ENCODE assay signal across 12 cellular contexts in genomic region chr20:45944151-45944964, GRCh38. TPM values are rescaled to one million over a fixed set of nuclear protein-coding genes. Genes with fewer than 3 reads are reported as not detected.
DNase-seq lines count a peak whose midpoint lies in the region; ATAC-seq, FAIRE-seq and TF ChIP-seq lines count a peak whose summit lies in the region.
"Had no signal": no experiment of that assay in that cellular context is flagged by ENCODE, and none has a peak within 500 bp of the region (broad histone marks: within the 10 kb centered on the region; RNA-seq: fewer than 3 reads in every experiment).

No MANE protein-coding gene starts in this region.

- intact Hi-C loops in K562 (cut with micrococcal nuclease) = no loop called here

- 74 to 75% methylated on average over 15 of the region's 15 CpGs for WGBS in GM23248 (ENCODE audit: low coverage in 1 of 2, low lambda C conversion rate in 2 of 2, missing lambda C conversion rate in 2 of 2), 2 experiments
- 55% methylated on average over 15 of the region's 15 CpGs for WGBS in K562 (ENCODE audit: insufficient coverage, low coverage, missing lambda C conversion rate)

- H3K9me1 ChIP-seq in K562 (ENCODE audit: control insufficient read depth, insufficient read depth, low read length) = peaks cover 8% of the 10 kb centered on the region

- no peaks in the 10 kb centered on the region for H3K9me3 ChIP-seq in GM23248 (ENCODE audit: low read depth)
- H3K9me3 ChIP-seq in K562 (replicated peaks; ENCODE audit: control insufficient read depth, insufficient read depth, low read depth, low read length) = no peaks in the 10 kb centered on the region
- H3K9me3 ChIP-seq: SJCRH30 had no signal

- ATAC-seq in K562 (peak; percentile 65), GM21360 (IDR thresholded peaks at IDR 0.05; ENCODE audit: unreplicated experiment) (no peak), HG02840 (IDR thresholded peaks at IDR 0.05; ENCODE audit: low FRiP score, unreplicated experiment) (no peak)

- H2AFZ ChIP-seq in GM23248 (no peak overlapping the region), K562 (ENCODE audit: low read depth, low read length) (no peak overlapping the region)

- peak overlapping the region; percentile 42 for H3K9ac ChIP-seq in GM23248
- peak overlapping the region in 1 of 2 experiments; percentile 71; a peak in 3 of 4 replicates for H3K9ac ChIP-seq in K562 (ENCODE audit: insufficient read depth in 1 of 2, low read depth in 2 of 2, low read length in 2 of 2)

- H3K27ac Mint-ChIP-seq in nephron progenitor cell = peak overlapping the region; percentile 83

- POLR2A ChIA-PET in K562 (lab: Yijun Ruan, JAX) = interaction anchor here (0.5 to 2.7 kb wide), 11 partner anchors 9 to 290 kb away, joined by 3 to 15 read pairs (median 5); partner anchors contain the start of genes ACOT8, PCIF1 and ZSWIM3

- DNase-seq in GM23248 (peak; percentile 85), NOMO-1 (lab: John Stamatoyannopoulos, UW; ENCODE audit: unreplicated experiment in 2 of 2) (peak; percentile 42 to 82), K562 (ENCODE audit: extremely low read depth in 1 of 4, low spot score in 3 of 4) (peak in 2 of 4 experiments; percentile 61 to 73), nephron progenitor cell (no peak), NCI-H1048 (lab: John Stamatoyannopoulos, UW) (no peak)
- DNase-seq: dermis blood vessel endothelial cell, naive B cell, NCI-H1417 treated with DMSO at 0.1 percent for 48 hours, SJCRH30, substantia nigra had no signal

- peaks cover 36% of the 10 kb centered on the region for H3K36me3 Mint-ChIP-seq in nephron progenitor cell (ENCODE audit: low read depth)

- in situ Hi-C loops in GM23248 (cut with MboI) = no loop called here
- in situ Hi-C loops in K562 (cut with MboI) = no loop called here

- H3K4me1 Mint-ChIP-seq in nephron progenitor cell = peaks cover 5% of the 10 kb centered on the region

- no peak for TF ChIP-seq RAD21 in K562 (CRISPR knock-in tag; conservative IDR thresholded peaks at IDR 0.05 in 1 of 2, IDR thresholded peaks at IDR 0.05 in 1 of 2)

- H3K4me1 ChIP-seq in GM23248 (ENCODE audit: insufficient read depth) (peaks cover 13% of the 10 kb centered on the region; the same call in 1 of the 2 replicates), K562 (replicated peaks in 1 of 2; ENCODE audit: control insufficient read depth in 2 of 2, insufficient read depth in 2 of 2, low read length in 2 of 2) (peaks cover 20 to 44% of the 10 kb centered on the region in 2 experiments)

- CTCF ChIA-PET in K562 (lab: Yijun Ruan, JAX; ENCODE audit: low intra/inter-chr PET ratio) = no interaction called here

- H3K27me3 ChIP-seq in GM23248 (replicated peaks; ENCODE audit: insufficient read depth) = no peaks in the 10 kb centered on the region
- H3K27me3 ChIP-seq in K562 (ENCODE audit: control insufficient read depth in 2 of 2, insufficient read depth in 2 of 2, low read length in 2 of 2) = no peaks in the 10 kb centered on the region
- H3K27me3 ChIP-seq: SJCRH30 had no signal

- H3K4me3 ChIP-seq in GM23248 = no peak overlapping the region
- no peak overlapping the region for H3K4me3 ChIP-seq in K562
- H3K4me3 ChIP-seq: SJCRH30 had no signal

- H3K27ac ChIP-seq in GM23248 (peak overlapping the region; percentile 56), K562 (ENCODE audit: extremely low read depth, low read depth, low read length) (peak overlapping the region; percentile 75)
- H3K27ac ChIP-seq: SJCRH30 had no signal

- TF ChIP-seq POLR2A in K562 (conservative IDR thresholded peaks at IDR 0.05) = no peak

- peaks cover 20% of the 10 kb centered on the region; the same call in 1 of the 2 replicates for H3K36me3 ChIP-seq in GM23248 (ENCODE audit: low read depth)
- H3K36me3 ChIP-seq in K562 (ENCODE audit: control insufficient read depth, insufficient read depth, low read length) = peaks cover 91% of the 10 kb centered on the region

- H3K27me3 Mint-ChIP-seq in nephron progenitor cell (ENCODE audit: low read depth, poor library complexity) = peaks cover 3% of the 10 kb centered on the region
- H3K27me3 Mint-ChIP-seq: naive B cell had no signal

- H4K20me1 ChIP-seq in GM23248 (ENCODE audit: insufficient read depth) = no peaks in the 10 kb centered on the region
- H4K20me1 ChIP-seq in K562 (replicated peaks; ENCODE audit: control insufficient read depth, insufficient read depth, low read length) = peaks cover 13% of the 10 kb centered on the region; the same call in 1 of the 2 replicates

- peaks cover 27% of the 10 kb centered on the region; the same call in 1 of the 2 replicates for H3F3A ChIP-seq in GM23248 (ENCODE audit: insufficient read depth)

- peak; percentile 60 for TF ChIP-seq EP300 in K562 (IDR thresholded peaks at IDR 0.05; ENCODE audit: low read length)

- no peaks in the 10 kb centered on the region for H3K9me3 Mint-ChIP-seq in nephron progenitor cell
- H3K9me3 Mint-ChIP-seq: naive B cell had no signal

- H3K4me3 Mint-ChIP-seq in nephron progenitor cell = no peak overlapping the region

- peak; percentile 96 for FAIRE-seq in K562 (lab: Jason Lieb, UNC)

- no peak overlapping the region for H3K4me2 ChIP-seq in GM23248 (ENCODE audit: unreplicated experiment)
- H3K4me2 ChIP-seq in K562 (ENCODE audit: insufficient read depth, low read length) = peak overlapping the region; percentile 33

- no TSS peak for BruUV-seq in K562 (replicated peaks; lab: Mats Ljungman, UMichigan)

- TF ChIP-seq CTCF in K562 (IDR thresholded peaks at IDR 0.05 in 2 of 3, conservative IDR thresholded peaks at IDR 0.05 in 1 of 3; ENCODE audit: insufficient read depth in 2 of 3, low read depth in 1 of 3, low read length in 3 of 3) = no peak
- no peak for TF ChIP-seq CTCF in nephron progenitor cell (IDR thresholded peaks at IDR 0.05)

- no peaks in the 10 kb centered on the region for H3K9me2 ChIP-seq in GM23248 (ENCODE audit: insufficient read depth)

- H3K79me2 ChIP-seq in GM23248 (ENCODE audit: insufficient read depth) (no peaks in the 10 kb centered on the region), K562 (ENCODE audit: control insufficient read depth, insufficient read depth, low read length) (no peaks in the 10 kb centered on the region)

RNA-seq across cellular contexts. Expression of gene PCIF1, which starts 9.9 kb away (rescaled TPM):
- total RNA-seq in GM23248 (2014; rRNA removed; shearing (Covaris generic)) = 4.2 and 5.3 TPM in 2 replicates
- 23.8 and 24.3 TPM in 2 replicates for polyA plus RNA-seq in GM23248 (2016; fragmentation: Nextera tagmentation; extraction: Ambion mirVana)
- total RNA-seq in K562 (2011; cell fraction: chromatin; rRNA removed; ENCODE audit: low replicate concordance) = 23.1 and 62.7 TPM in 2 replicates
- total RNA-seq in K562 (2011; cell fraction: nucleolus; rRNA removed) = 46.3 and 47.2 TPM in 2 replicates
- 25.7 and 30.1 TPM in 2 replicates for total RNA-seq in K562 (2011; cell fraction: nucleoplasm; rRNA removed)
- total RNA-seq in K562 (2014; rRNA removed) = 9.8 and 12.3 TPM in 2 replicates
- total RNA-seq in K562 (2014; rRNA removed; fragmentation: Illumina TruSeq; extraction: Trizol) = 7.7 and 9.6 TPM in 2 replicates
- total RNA-seq in K562 (2015; rRNA removed; fragmentation: Illumina TruSeq; extraction: Trizol) = 9.7 and 11.3 TPM in 2 replicates
- 29.4 and 30.0 TPM in 2 replicates for total RNA-seq in K562 (2021)
- 11.1 and 15.3 TPM in 2 replicates for polyA plus RNA-seq in K562 (2011; rRNA removed)
- 20.6 and 30.6 TPM in 2 replicates for polyA plus RNA-seq in K562 (2011; cell fraction: cytosol; rRNA removed)
- polyA plus RNA-seq in K562 (2011; cell fraction: nucleus; rRNA removed) = 50.4 and 55.2 TPM in 2 replicates
- 25.3 and 34.4 TPM in 2 replicates for polyA plus RNA-seq in K562 (2012)
- 27.8 and 33.7 TPM in 2 replicates for polyA plus RNA-seq in K562 (2014; fragmentation: Illumina TruSeq; extraction: Trizol)
- polyA plus RNA-seq in K562 (2014; fragmentation: Nextera tagmentation; extraction: Ambion mirVana) = 10 to 100 TPM in 1 of 2 experiments, 1 to 10 TPM in 1; 5.8 to 12.9 TPM
- 18.9 and 20.0 TPM in 2 replicates for polyA plus RNA-seq in K562 (2014; rRNA removed)
- polyA minus RNA-seq in K562 (2011; rRNA and poly(A)+ RNA removed) = 10.7 and 11.1 TPM in 2 replicates
- 15.3 and 20.8 TPM in 2 replicates for polyA minus RNA-seq in K562 (2011; cell fraction: cytosol; rRNA and poly(A)+ RNA removed)
- polyA minus RNA-seq in K562 (2011; cell fraction: nucleus; rRNA and poly(A)+ RNA removed) = 29.6 and 39.9 TPM in 2 replicates

RNA-seq across cellular contexts. Expression of gene ZNF335, which starts 27.6 kb away (rescaled TPM):
- 10.8 and 12.6 TPM in 2 replicates for total RNA-seq in GM23248 (2014; rRNA removed; shearing (Covaris generic))
- polyA plus RNA-seq in GM23248 (2016; fragmentation: Nextera tagmentation; extraction: Ambion mirVana) = 6.0 and 6.9 TPM in 2 replicates
- total RNA-seq in K562 (2011; cell fraction: chromatin; rRNA removed; ENCODE audit: low replicate concordance) = 44.9 and 117 TPM in 2 replicates
- total RNA-seq in K562 (2011; cell fraction: nucleolus; rRNA removed) = 57.4 and 66.4 TPM in 2 replicates
- total RNA-seq in K562 (2011; cell fraction: nucleoplasm; rRNA removed) = 50.4 and 55.9 TPM in 2 replicates
- 11.6 and 14.0 TPM in 2 replicates for total RNA-seq in K562 (2014; rRNA removed)
- total RNA-seq in K562 (2014; rRNA removed; fragmentation: Illumina TruSeq; extraction: Trizol) = 3.3 and 4.3 TPM in 2 replicates
- total RNA-seq in K562 (2015; rRNA removed; fragmentation: Illumina TruSeq; extraction: Trizol) = 7.6 and 7.7 TPM in 2 replicates
- 13.8 and 16.0 TPM in 2 replicates for total RNA-seq in K562 (2021)
- 4.8 and 9.5 TPM in 2 replicates for polyA plus RNA-seq in K562 (2011; rRNA removed)
- 5.6 and 9.3 TPM in 2 replicates for polyA plus RNA-seq in K562 (2011; cell fraction: cytosol; rRNA removed)
- 35.4 and 61.3 TPM in 2 replicates for polyA plus RNA-seq in K562 (2011; cell fraction: nucleus; rRNA removed)
- polyA plus RNA-seq in K562 (2012) = 8.2 and 13.0 TPM in 2 replicates
- polyA plus RNA-seq in K562 (2014; fragmentation: Illumina TruSeq; extraction: Trizol) = 9.0 and 12.6 TPM in 2 replicates
- polyA plus RNA-seq in K562 (2014; fragmentation: Nextera tagmentation; extraction: Ambion mirVana) = under 1 TPM; 0.39 to 0.50 TPM
- 10.4 and 13.2 TPM in 2 replicates for polyA plus RNA-seq in K562 (2014; rRNA removed)
- polyA minus RNA-seq in K562 (2011; rRNA and poly(A)+ RNA removed) = 8.5 and 9.4 TPM in 2 replicates
- polyA minus RNA-seq in K562 (2011; cell fraction: cytosol; rRNA and poly(A)+ RNA removed) = 6.1 and 7.8 TPM in 2 replicates
- polyA minus RNA-seq in K562 (2011; cell fraction: nucleus; rRNA and poly(A)+ RNA removed) = 23.6 and 24.7 TPM in 2 replicates

RNA-seq across cellular contexts. Expression of gene PLTP, which starts 32.4 kb away (rescaled TPM):
- 14.5 and 22.6 TPM in 2 replicates for total RNA-seq in GM23248 (2014; rRNA removed; shearing (Covaris generic))
- polyA plus RNA-seq in GM23248 (2016; fragmentation: Nextera tagmentation; extraction: Ambion mirVana) (24.4 and 25.7 TPM in 2 replicates), K562 (2011; rRNA removed) (12.2 and 24.1 TPM in 2 replicates), K562 (2014; fragmentation: Illumina TruSeq; extraction: Trizol) (25.8 and 26.5 TPM in 2 replicates), K562 (2014; fragmentation: Nextera tagmentation; extraction: Ambion mirVana) (1 to 10 TPM; 2.8 to 6.6 TPM), K562 (2014; rRNA removed) (24.5 and 25.6 TPM in 2 replicates)
- total RNA-seq in K562 (2011; cell fraction: chromatin; rRNA removed; ENCODE audit: low replicate concordance) = 8.2 and 29.4 TPM in 2 replicates
- 32.4 and 37.9 TPM in 2 replicates for total RNA-seq in K562 (2011; cell fraction: nucleolus; rRNA removed)
- 20.8 and 24.0 TPM in 2 replicates for total RNA-seq in K562 (2011; cell fraction: nucleoplasm; rRNA removed)
- total RNA-seq in K562 (2014; rRNA removed) (18.6 and 28.2 TPM in 2 replicates), K562 (2014; rRNA removed; fragmentation: Illumina TruSeq; extraction: Trizol) (5.5 and 9.1 TPM in 2 replicates), K562 (2015; rRNA removed; fragmentation: Illumina TruSeq; extraction: Trizol) (16.8 and 17.6 TPM in 2 replicates), K562 (2021) (28.7 and 29.3 TPM in 2 replicates)
- 41.5 and 45.1 TPM in 2 replicates for polyA plus RNA-seq in K562 (2011; cell fraction: cytosol; rRNA removed)
- polyA plus RNA-seq in K562 (2011; cell fraction: nucleus; rRNA removed) = 26.5 and 28.2 TPM in 2 replicates
- 30.0 and 78.8 TPM in 2 replicates for polyA plus RNA-seq in K562 (2012)
- polyA minus RNA-seq in K562 (2011; rRNA and poly(A)+ RNA removed) = 8.0 and 8.4 TPM in 2 replicates
- polyA minus RNA-seq in K562 (2011; cell fraction: cytosol; rRNA and poly(A)+ RNA removed) = 11.8 and 17.6 TPM in 2 replicates
- 8.2 and 11.1 TPM in 2 replicates for polyA minus RNA-seq in K562 (2011; cell fraction: nucleus; rRNA and poly(A)+ RNA removed)

RNA-seq across cellular contexts. Expression of gene CTSA, which starts 53.2 kb away (rescaled TPM):
- 154 and 176 TPM in 2 replicates for total RNA-seq in GM23248 (2014; rRNA removed; shearing (Covaris generic))
- polyA plus RNA-seq in GM23248 (2016; fragmentation: Nextera tagmentation; extraction: Ambion mirVana) (303 and 321 TPM in 2 replicates), K562 (2011; rRNA removed) (28.3 and 44.7 TPM in 2 replicates), K562 (2014; fragmentation: Illumina TruSeq; extraction: Trizol) (60.3 and 61.7 TPM in 2 replicates), K562 (2014; fragmentation: Nextera tagmentation; extraction: Ambion mirVana) (10 to 100 TPM in 1 of 2 experiments, 1 to 10 TPM in 1; 8.8 to 12.4 TPM), K562 (2014; rRNA removed) (47.8 and 51.2 TPM in 2 replicates)
- total RNA-seq in K562 (2011; cell fraction: chromatin; rRNA removed; ENCODE audit: low replicate concordance) = 129 and 346 TPM in 2 replicates
- total RNA-seq in K562 (2011; cell fraction: nucleolus; rRNA removed) = 275 and 312 TPM in 2 replicates
- 187 and 194 TPM in 2 replicates for total RNA-seq in K562 (2011; cell fraction: nucleoplasm; rRNA removed)
- total RNA-seq in K562 (2014; rRNA removed) (26.0 and 30.5 TPM in 2 replicates), K562 (2014; rRNA removed; fragmentation: Illumina TruSeq; extraction: Trizol) (16.1 and 21.2 TPM in 2 replicates), K562 (2015; rRNA removed; fragmentation: Illumina TruSeq; extraction: Trizol) (40.5 and 42.9 TPM in 2 replicates), K562 (2021) (51.9 and 53.0 TPM in 2 replicates)
- 54.6 and 66.3 TPM in 2 replicates for polyA plus RNA-seq in K562 (2011; cell fraction: cytosol; rRNA removed)
- 192 and 235 TPM in 2 replicates for polyA plus RNA-seq in K562 (2011; cell fraction: nucleus; rRNA removed)
- 60.5 and 80.5 TPM in 2 replicates for polyA plus RNA-seq in K562 (2012)
- polyA minus RNA-seq in K562 (2011; rRNA and poly(A)+ RNA removed) = 32.6 and 38.8 TPM in 2 replicates
- 32.9 and 38.3 TPM in 2 replicates for polyA minus RNA-seq in K562 (2011; cell fraction: cytosol; rRNA and poly(A)+ RNA removed)
- polyA minus RNA-seq in K562 (2011; cell fraction: nucleus; rRNA and poly(A)+ RNA removed) = 74.4 and 74.6 TPM in 2 replicates

RNA-seq across cellular contexts. Expression of gene NEURL2, which starts 53.4 kb away (rescaled TPM):
- total RNA-seq in GM23248 (2014; rRNA removed; shearing (Covaris generic)) = 4.3 and 8.3 TPM in 2 replicates
- polyA plus RNA-seq in GM23248 (2016; fragmentation: Nextera tagmentation; extraction: Ambion mirVana) (1.4 and 2.1 TPM in 2 replicates), K562 (2011; rRNA removed) (0.22 and 0.83 TPM in 2 replicates), K562 (2014; fragmentation: Illumina TruSeq; extraction: Trizol) (0.46 and 0.61 TPM in 2 replicates), K562 (2014; fragmentation: Nextera tagmentation; extraction: Ambion mirVana) (under 1 TPM; 0.30 to 0.32 TPM), K562 (2014; rRNA removed) (1.0 and 1.1 TPM in 2 replicates)
- 0.69 and 3.4 TPM in 2 replicates for total RNA-seq in K562 (2011; cell fraction: chromatin; rRNA removed; ENCODE audit: low replicate concordance)
- total RNA-seq in K562 (2011; cell fraction: nucleolus; rRNA removed) = 3.7 and 4.2 TPM in 2 replicates
- 1.5 and 1.8 TPM in 2 replicates for total RNA-seq in K562 (2011; cell fraction: nucleoplasm; rRNA removed)
- total RNA-seq in K562 (2014; rRNA removed) (1.5 and 1.7 TPM in 2 replicates), K562 (2014; rRNA removed; fragmentation: Illumina TruSeq; extraction: Trizol) (not detected in 2 replicates), K562 (2015; rRNA removed; fragmentation: Illumina TruSeq; extraction: Trizol) (0.54 and 0.72 TPM in 2 replicates), K562 (2021) (1.2 and 1.9 TPM in 2 replicates)
- polyA plus RNA-seq in K562 (2011; cell fraction: cytosol; rRNA removed) = 0.59 and 1.2 TPM in 2 replicates
- 1.7 and 2.3 TPM in 2 replicates for polyA plus RNA-seq in K562 (2011; cell fraction: nucleus; rRNA removed)
- 0.81 and 2.2 TPM in 2 replicates for polyA plus RNA-seq in K562 (2012)
- polyA minus RNA-seq in K562 (2011; rRNA and poly(A)+ RNA removed) = 0.72 TPM in 1 of 2 replicates, not detected in the other
- not detected in 2 replicates for polyA minus RNA-seq in K562 (2011; cell fraction: cytosol; rRNA and poly(A)+ RNA removed)
- 2.3 and 3.1 TPM in 2 replicates for polyA minus RNA-seq in K562 (2011; cell fraction: nucleus; rRNA and poly(A)+ RNA removed)

Comparison
In these comparisons a context has a peak if more than half of its experiments do, and no peak if none do; other contexts are left out.
1. DNase-seq: peak in GM23248 (single experiment) and NOMO-1 (2 of 2); none in nephron progenitor cell (single experiment) and NCI-H1048 (single experiment).